ENCODE assay signal across 13 cellular contexts in the genomic region with DNA sequence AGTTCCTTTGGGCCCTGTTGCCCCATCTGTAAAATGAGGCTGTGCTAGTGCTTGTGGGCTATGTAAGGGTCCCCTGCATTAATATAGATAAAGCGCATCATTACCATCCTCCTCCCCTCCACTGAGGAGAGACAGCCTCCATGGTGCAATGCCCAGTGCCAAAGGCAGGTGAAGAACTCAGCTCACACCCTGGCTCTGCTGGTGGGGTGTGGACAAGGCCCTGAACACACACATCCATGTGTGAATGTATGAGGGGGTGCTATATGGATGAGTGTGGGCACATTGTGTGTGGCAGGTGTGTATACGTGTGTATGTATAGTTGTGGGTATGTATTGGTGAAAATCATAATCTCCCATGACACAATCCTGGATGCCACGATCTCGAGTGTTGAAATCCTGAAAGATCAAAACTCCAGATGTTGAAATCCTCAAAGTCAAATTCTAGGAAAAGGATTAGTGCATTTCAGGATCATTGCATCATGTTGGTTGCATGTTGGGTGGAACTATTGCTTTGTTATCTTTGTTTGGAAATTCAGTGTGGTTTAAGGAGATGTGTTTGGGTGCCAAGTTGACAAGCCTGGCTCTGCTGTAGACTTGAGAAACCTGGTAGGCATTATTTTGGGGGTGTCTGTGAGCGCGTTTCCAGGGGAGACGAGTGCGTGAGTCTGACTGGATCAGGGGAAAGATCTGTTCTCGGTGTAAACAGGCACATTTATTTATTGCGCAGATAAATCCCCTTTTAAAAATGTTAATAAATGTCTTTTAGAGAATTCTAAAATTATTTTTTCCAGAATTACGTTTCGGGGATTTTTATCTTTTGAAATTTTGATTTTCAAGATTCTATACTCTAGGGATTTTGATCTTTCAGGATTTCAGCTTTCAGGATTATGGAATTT. TPM values are rescaled to one million over a fixed set of nuclear protein-coding genes. Genes with fewer than 3 reads are reported as not detected.
DNase-seq lines count a peak whose midpoint lies in the region; ATAC-seq and TF ChIP-seq lines count a peak whose summit lies in the region.
"Had no signal": no experiment of that assay in that cellular context is flagged by ENCODE, and none has a peak within 500 bp of the region (broad histone marks: within the 10 kb centered on the region; RNA-seq: fewer than 3 reads in every experiment).

No MANE protein-coding gene starts in this region.

- H3K27me3 ChIP-seq in A673 (replicated peaks; ENCODE audit: insufficient read depth, low read depth, low read length, poor library complexity), result no peaks in the 10 kb centered on the region
- H3K27me3 ChIP-seq: BLaER1 had no signal

- peak overlapping the region; percentile 40 for H3K27ac ChIP-seq in A673 (ENCODE audit: low read depth, low read length, poor library complexity, severe bottlenecking)
- H3K27ac ChIP-seq: BLaER1, SJCRH30 had no signal

- CTCF ChIA-PET in A673 (lab: Charles Lee), result interaction anchor here (0.6 kb wide), 1 partner anchor 136 kb away, joined by 4 read pairs; no protein-coding TSS in a partner anchor

- DNase-seq in A673 (ENCODE audit: low spot score) (peak; percentile 24), H4 (ENCODE audit: low spot score) (peak; percentile 60), amniotic epithelial cell (ENCODE audit: low read depth) (peak; percentile 95), fibroblast of the conjunctiva (ENCODE audit: low read depth) (peak; percentile 81), dermis blood vessel endothelial cell (no peak), T-helper 2 cell (no peak), activated gamma-delta T cell treated with Interleukin-2 at 50 U/mL for 16 hours (no peak)
- DNase-seq: activated CD8-positive, alpha-beta memory T cell treated with anti-CD3 and anti-CD28 coated beads, Interleukin-2, amount 50 U/mL, for 48 hours; cortex of kidney had no signal

- H3K4me1 ChIP-seq in A673 (ENCODE audit: insufficient read depth, low read length, poor library complexity, severe bottlenecking), result no peaks in the 10 kb centered on the region
- H3K4me1 ChIP-seq: BLaER1 had no signal

- no peak for ATAC-seq in HG02588 (IDR thresholded peaks at IDR 0.05; ENCODE audit: unreplicated experiment)
- ATAC-seq: stimulated activated memory B cell treated with anti-CD40 and anti-IgM and Interleukin-4, amounts not matched to agents 10 μg/mL and 1 μg/mL and 100 μg/mL, for 72 hours had no signal

- POLR2A ChIA-PET in A673 (lab: Charles Lee; ENCODE audit: low non-redundant PET), result no interaction called here

- no peak for TF ChIP-seq CTCF in A673 (conservative IDR thresholded peaks at IDR 0.05; ENCODE audit: low read depth, low read length)

- H3K4me3 ChIP-seq in A673 (ENCODE audit: low read depth, low read length, poor library complexity, severe bottlenecking), result no peak overlapping the region
- H3K4me3 ChIP-seq: BLaER1, SJCRH30 had no signal

- no peaks in the 10 kb centered on the region for H3K36me3 ChIP-seq in A673 (ENCODE audit: insufficient read depth, low read length, poor library complexity, severe bottlenecking)
- H3K36me3 ChIP-seq: BLaER1, SJCRH30 had no signal

- BruUV-seq in A673 (replicated peaks; lab: Mats Ljungman, UMichigan), result no TSS peak

- intact Hi-C loops in A673 (cut with micrococcal nuclease; ENCODE audit: unreplicated experiment), result loop anchor here (2.0 kb wide), 1 partner anchor 123 kb away; no protein-coding TSS in a partner anchor

- H3K9me3 ChIP-seq in A673 (ENCODE audit: low read depth, low read length, poor library complexity, severe bottlenecking), result no peaks in the 10 kb centered on the region
- H3K9me3 ChIP-seq: SJCRH30 had no signal

RNA-seq across cellular contexts. Expression of gene SEC61A1, which starts 42.0 kb away (rescaled TPM):
- total RNA-seq in A673 (2021) (156 and 176 TPM in 2 replicates), dermis blood vessel endothelial cell (232 and 339 TPM in 2 replicates)
- 314 and 320 TPM in 2 replicates for total RNA-seq in H4 (2014; rRNA removed; shearing (Covaris generic))

Comparison
In these comparisons a context has a peak if more than half of its experiments do, and no peak if none do; other contexts are left out.
1. DNase-seq: peak in A673 (single experiment), H4 (single experiment), amniotic epithelial cell (single experiment) and fibroblast of the conjunctiva (single experiment); none in dermis blood vessel endothelial cell (single experiment), T-helper 2 cell (0 of 5) and activated gamma-delta T cell treated with Interleukin-2 at 50 U/mL for 16 hours (single experiment).